Comparison of ENCODE assay signal across 8 cellular contexts in the genomic region with DNA sequence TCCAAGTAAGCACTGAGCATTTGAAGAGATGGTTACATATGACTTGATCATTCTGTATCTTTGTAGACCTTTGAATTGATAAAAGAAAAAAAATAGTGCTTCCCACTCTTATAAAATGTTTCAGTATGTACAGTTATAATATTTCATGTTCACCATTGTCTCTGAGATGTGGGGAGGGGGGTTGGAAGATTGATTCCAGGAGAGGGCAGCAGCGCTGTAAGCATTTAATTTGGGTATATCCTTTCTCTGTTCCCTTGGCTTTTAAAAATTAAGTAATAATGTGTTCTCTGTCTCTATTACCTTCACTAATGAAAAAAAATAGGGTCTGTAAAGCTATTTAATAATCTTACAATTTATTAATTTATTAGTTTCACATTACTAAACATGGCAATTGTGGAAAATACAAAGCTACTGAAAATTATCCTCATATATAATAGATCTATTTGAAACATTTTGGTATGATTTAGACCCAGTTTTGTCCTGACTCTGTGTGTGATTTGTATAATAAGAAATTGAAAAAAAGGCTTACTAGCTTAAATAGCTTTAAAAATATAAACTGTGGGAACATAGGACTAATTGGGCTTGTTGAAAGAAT.
DNase-seq lines count a peak whose midpoint lies in the region; ATAC-seq, FAIRE-seq and TF ChIP-seq lines count a peak whose summit lies in the region.

No MANE protein-coding gene starts in this region.

- BruUV-seq in Panc1 (replicated peaks; lab: Mats Ljungman, UMichigan) = no TSS peak

- ATAC-seq in Panc1 (no peak), HG03442 (IDR thresholded peaks at IDR 0.05; ENCODE audit: unreplicated experiment) (no peak)

- peak overlapping the region; percentile 83; the same call in 1 of the 2 replicates for H3K27ac ChIP-seq in Panc1 (ENCODE audit: low read length)

- peaks cover 24% of the 10 kb centered on the region for H3K4me1 ChIP-seq in Panc1 (ENCODE audit: control insufficient read depth, insufficient read depth, low read length)

- intact Hi-C loops in Panc1 (cut with micrococcal nuclease; ENCODE audit: unreplicated experiment) = loop anchor here (5.0 to 10.0 kb wide), 2 partner anchors 229 to 712 kb away; no protein-coding TSS in a partner anchor

- FAIRE-seq in frontal cortex (lab: Jason Lieb, UNC) = peak; percentile 6

- in situ Hi-C loops in Panc1 (cut with HindIII; ENCODE audit: low pct_unique_long_range_greater_than_20kb, low sequenced_read_pairs) = no loop called here

- POLR2A ChIA-PET in BJ (lab: Charles Lee) (no interaction called here), Panc1 (lab: Charles Lee) (interaction anchor here (0.7 kb wide), 1 partner anchor 717 kb away, joined by 3 read pairs; no protein-coding TSS in a partner anchor)

- TF ChIP-seq CTCF in BJ (IDR thresholded peaks at IDR 0.05; ENCODE audit: insufficient read depth, low read depth, low read length) (peak; percentile 30; the same call in 1 of the 2 replicates), Panc1 (IDR thresholded peaks at IDR 0.05) (peak; percentile 63; the same call in 1 of the 2 replicates)

- CTCF ChIA-PET in BJ (lab: Yijun Ruan, JAX) (interaction anchor here (1.1 to 2.4 kb wide), 3 partner anchors 9 to 718 kb away, joined by 4 to 17 read pairs (median 5); a partner anchor contains a TSS), Panc1 (lab: Charles Lee) (interaction anchor here (0.5 kb wide), 1 partner anchor 713 kb away, joined by 3 read pairs; no protein-coding TSS in a partner anchor)

- DNase-seq in BJ (ENCODE audit: low read depth) (no peak), HCEC 1CT (peak; percentile 45), Panc1 (ENCODE audit: low read depth, low spot score) (peak; percentile 35), frontal cortex (ENCODE audit: low spot score in 2 of 2) (no peak), T1000 (lab: John Stamatoyannopoulos, UW) (no peak), nucleus accumbens (lab: John Stamatoyannopoulos, UW) (no peak)
- DNase-seq in activated T-cell treated with anti-CD3 and anti-CD28 coated beads, Interleukin-2, amount 50 U/mL, for 48 hours = no peak

- H3K9me3 ChIP-seq in Panc1 (ENCODE audit: control insufficient read depth, insufficient read depth, low read depth, low read length) = no peaks in the 10 kb centered on the region

- H3K4me3 ChIP-seq in BJ (ENCODE audit: low read depth, low read length) (no peak overlapping the region), Panc1 (ENCODE audit: low read depth in 2 of 2, low read length in 2 of 2) (no peak overlapping the region)

- H3K36me3 ChIP-seq in BJ (ENCODE audit: control insufficient read depth, insufficient read depth, low read length) = no peaks in the 10 kb centered on the region
- no peaks in the 10 kb centered on the region for H3K36me3 ChIP-seq in Panc1 (ENCODE audit: control insufficient read depth, insufficient read depth, low read length)

- H3K27me3 ChIP-seq in BJ (ENCODE audit: control insufficient read depth, insufficient read depth, low read length) (no peaks in the 10 kb centered on the region), Panc1 (ENCODE audit: control insufficient read depth, insufficient read depth, low read length) (no peaks in the 10 kb centered on the region)

Comparison
In these comparisons a context has a peak if more than half of its experiments do, and no peak if none do; other contexts are left out.
1. DNase-seq: peak in HCEC 1CT (single experiment) and Panc1 (single experiment); none in BJ (single experiment), frontal cortex (0 of 2), T1000 (single experiment), activated T-cell treated with anti-CD3 and anti-CD28 coated beads, Interleukin-2, amount 50 U/mL, for 48 hours (0 of 2) and nucleus accumbens (0 of 56).